Comparison of ENCODE assay signal across 8 cellular contexts in genomic region chr13:108270442-108270841, GRCh38. TPM values are rescaled to one million over a fixed set of nuclear protein-coding genes. Genes with fewer than 3 reads are reported as not detected.
DNase-seq lines count a peak whose midpoint lies in the region; ATAC-seq and TF ChIP-seq lines count a peak whose summit lies in the region.

No MANE protein-coding gene starts in this region.

- ATAC-seq in heart right ventricle (peak in 4 of 8 donors; percentile 18 to 30 (median 24)), Right ventricle myocardium inferior (no peak), HG03457 (IDR thresholded peaks at IDR 0.05; ENCODE audit: unreplicated experiment) (peak; percentile 2)

- H4K20me1 ChIP-seq in osteoblast (ENCODE audit: insufficient read depth, low read length), result no peaks in the 10 kb centered on the region

- no peak for DNase-seq in heart right ventricle
- no peak for DNase-seq in Right ventricle myocardium inferior (ENCODE audit: missing footprints)
- no peak for DNase-seq in brain microvascular endothelial cell
- DNase-seq in osteoblast (ENCODE audit: insufficient read length, low spot score, missing footprints), result no peak
- no peak for DNase-seq in KG1 (lab: John Stamatoyannopoulos, UW)
- DNase-seq in foreskin melanocyte, result no peak
- DNase-seq in NK-92 (lab: John Stamatoyannopoulos, UW; ENCODE audit: unreplicated experiment), result no peak

- no peaks in the 10 kb centered on the region for H3K27me3 ChIP-seq in heart right ventricle
- no peaks in the 10 kb centered on the region for H3K27me3 ChIP-seq in brain microvascular endothelial cell (replicated peaks)
- no peaks in the 10 kb centered on the region for H3K27me3 ChIP-seq in osteoblast (ENCODE audit: insufficient read depth, low read length)

- H3K4me1 ChIP-seq in heart right ventricle, result peaks cover 0 to 62% (median 14%) of the 10 kb centered on the region in 9 donors
- peaks cover 8% of the 10 kb centered on the region for H3K4me1 ChIP-seq in osteoblast (ENCODE audit: insufficient read depth, low read length)

- H3K79me2 ChIP-seq in osteoblast (ENCODE audit: insufficient read depth, low read length), result no peaks in the 10 kb centered on the region

- H2AFZ ChIP-seq in osteoblast (ENCODE audit: low read length), result peak overlapping the region; percentile 80

- H3K36me3 ChIP-seq in heart right ventricle (peaks cover 0 to 6% (median 0%) of the 10 kb centered on the region in 9 donors), brain microvascular endothelial cell (replicated peaks) (no peaks in the 10 kb centered on the region), osteoblast (ENCODE audit: insufficient read depth, low read length) (no peaks in the 10 kb centered on the region)

- in situ Hi-C loops in brain microvascular endothelial cell (cut with HindIII; ENCODE audit: low pct_ligation_motif_present, low sequenced_read_pairs), result no loop called here

- intact Hi-C loops in heart right ventricle (cut with DNase I) (loop anchor here in 1 of 10 donors (10.0 kb wide), 1 partner anchor 46 kb away; no protein-coding TSS in a partner anchor), Right ventricle myocardium inferior (cut with DNase I) (no loop called here)

- no peaks in the 10 kb centered on the region for H3K9me3 ChIP-seq in heart right ventricle
- H3K9me3 ChIP-seq in osteoblast (ENCODE audit: low read depth, low read length), result no peaks in the 10 kb centered on the region

- WGBS in heart right ventricle, 2 donors, result 36 to 42% methylated on average over 3 of the region's 3 CpGs

- peak overlapping the region in 9 of 10 donors; percentile 23 to 64 (median 50) for H3K4me3 ChIP-seq in heart right ventricle
- H3K4me3 ChIP-seq in brain microvascular endothelial cell (ENCODE audit: low read depth, low read length), result peak overlapping the region; percentile 45
- H3K4me3 ChIP-seq in osteoblast (ENCODE audit: insufficient read depth, low read length), result peak overlapping the region; percentile 74

- TF ChIP-seq CTCF in heart right ventricle (IDR thresholded peaks at IDR 0.05) (no peak), brain microvascular endothelial cell (IDR thresholded peaks at IDR 0.05; ENCODE audit: low read depth, low read length, missing control alignments) (no peak), osteoblast (IDR thresholded peaks at IDR 0.05; ENCODE audit: extremely low read depth, low read depth, low read length) (no peak)

- H3K27ac ChIP-seq in heart right ventricle (peak overlapping the region in 8 of 10 donors; percentile 42 to 95 (median 71)), brain microvascular endothelial cell (no peak overlapping the region), osteoblast (ENCODE audit: low read depth, low read length) (no peak overlapping the region)

- H3K4me2 ChIP-seq in osteoblast (ENCODE audit: insufficient read depth, low read length), result peak overlapping the region; percentile 93

RNA-seq across cellular contexts. Expression of gene TNFSF13B, which starts 0.9 kb away (rescaled TPM):
- total RNA-seq in heart right ventricle (10 to 100 TPM in 1 of 10 donors, 1 to 10 TPM in 8, under 1 TPM in 1; 0.83 to 20.8 (median 2.0) TPM), Right ventricle myocardium inferior (2.1 TPM), osteoblast (2.2 and 4.7 TPM in 2 replicates)
- 1 to 10 TPM in 1 of 2 donors, under 1 TPM in 1; 0.52 to 2.6 TPM for polyA plus RNA-seq in heart right ventricle

RNA-seq across cellular contexts. Expression of gene ABHD13, which starts 52.2 kb away (rescaled TPM):
- total RNA-seq in heart right ventricle (1 to 10 TPM; 3.3 to 5.9 (median 4.6) TPM), Right ventricle myocardium inferior (4.9 TPM), osteoblast (8.5 and 8.7 TPM in 2 replicates)
- 1 to 10 TPM; 3.1 to 3.7 TPM for polyA plus RNA-seq in heart right ventricle

RNA-seq across cellular contexts. Expression of gene LIG4, which starts 55.1 kb away (rescaled TPM):
- total RNA-seq in heart right ventricle (10 to 100 TPM in 2 of 10 donors, 1 to 10 TPM in 8; 7.0 to 12.6 (median 9.3) TPM), Right ventricle myocardium inferior (7.8 TPM), osteoblast (8.0 and 10.1 TPM in 2 replicates)
- polyA plus RNA-seq in heart right ventricle, result 10 to 100 TPM in 1 of 2 donors, 1 to 10 TPM in 1; 3.7 to 16.2 TPM

Comparison
In these comparisons a context has a peak if more than half of its experiments do, and no peak if none do; other contexts are left out.
1. H3K27ac ChIP-seq: peak in heart right ventricle (8 of 10); none in brain microvascular endothelial cell (single experiment) and osteoblast (single experiment).
2. Peak in every context shown above with its lines, with median percentiles within 50 percentile points of each other: H3K4me3 ChIP-seq.